In genomic region chr12:121252712-121253345, GRCh38 we compare ENCODE assay signal across 1 cellular context.
TF ChIP-seq lines count a peak whose summit lies in the region.

No MANE protein-coding gene starts in this region.

TF ChIP-seq in IMR-90, 13 proteins besides CTCF, POLR2A, EP300 and RAD21:
- TF ChIP-seq CHD1 (IDR thresholded peaks at IDR 0.05; ENCODE audit: low read depth, low read length): no peak
- TF ChIP-seq, protein P1, sequence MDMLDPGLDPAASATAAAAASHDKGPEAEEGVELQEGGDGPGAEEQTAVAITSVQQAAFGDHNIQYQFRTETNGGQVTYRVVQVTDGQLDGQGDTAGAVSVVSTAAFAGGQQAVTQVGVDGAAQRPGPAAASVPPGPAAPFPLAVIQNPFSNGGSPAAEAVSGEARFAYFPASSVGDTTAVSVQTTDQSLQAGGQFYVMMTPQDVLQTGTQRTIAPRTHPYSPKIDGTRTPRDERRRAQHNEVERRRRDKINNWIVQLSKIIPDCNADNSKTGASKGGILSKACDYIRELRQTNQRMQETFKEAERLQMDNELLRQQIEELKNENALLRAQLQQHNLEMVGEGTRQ (IDR thresholded peaks at IDR 0.05; ENCODE audit: low read depth, low read length): peak; percentile 63
